Comparison of ENCODE assay signal across 8 cellular contexts in the genomic region with DNA sequence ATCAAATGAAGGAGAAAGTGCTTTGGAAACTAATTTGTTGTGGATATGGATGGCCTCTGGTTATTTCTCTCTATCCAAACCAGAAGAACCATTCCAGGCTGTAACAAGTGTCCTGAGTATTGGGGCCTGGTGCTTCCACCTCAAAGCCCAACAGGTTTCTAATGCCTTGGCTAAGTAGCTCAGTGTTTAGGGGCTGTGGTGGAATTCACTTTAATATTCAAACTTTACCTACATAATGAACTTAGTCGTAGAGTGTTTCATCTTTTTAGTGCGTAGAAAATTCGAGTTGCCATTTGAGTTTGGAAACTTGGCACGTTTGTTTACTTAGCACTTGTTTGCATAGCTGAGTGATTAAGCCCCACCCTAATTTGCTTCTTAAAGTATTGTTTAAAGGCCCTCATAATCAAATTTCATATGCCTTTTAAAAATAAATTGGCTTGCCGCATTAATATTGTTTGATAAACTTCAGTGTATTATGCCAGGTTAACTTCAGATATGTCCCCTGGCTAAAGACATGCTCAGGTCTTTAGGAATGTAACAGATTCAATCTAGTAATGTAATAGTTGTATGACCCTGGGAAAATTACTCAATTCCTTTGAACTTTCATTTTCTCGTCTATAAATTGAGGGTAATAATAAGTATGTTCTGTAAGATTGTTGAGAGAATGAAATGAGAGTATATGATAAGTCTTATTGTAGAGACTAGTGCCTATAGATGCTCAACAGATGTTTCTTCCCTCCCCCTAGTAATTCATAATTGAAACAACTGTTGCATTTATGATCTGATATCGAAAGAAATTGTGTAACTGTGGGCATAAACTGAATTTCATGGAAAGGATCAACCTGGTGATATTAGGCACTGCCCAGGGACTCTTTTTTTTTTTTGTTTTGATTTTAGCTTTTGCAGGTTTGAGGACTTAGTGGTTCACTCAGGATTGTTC. TPM values are rescaled to one million over a fixed set of nuclear protein-coding genes. Genes with fewer than 3 reads are reported as not detected.
DNase-seq lines count a peak whose midpoint lies in the region; ATAC-seq and TF ChIP-seq lines count a peak whose summit lies in the region.

No MANE protein-coding gene starts in this region.

- H3K36me3 Mint-ChIP-seq in GM23338 (ENCODE audit: low read depth), result no peaks in the 10 kb centered on the region

- peak overlapping the region; percentile 95 for H2AFZ ChIP-seq in GM23338

- peak overlapping the region; percentile 93 for H3K4me2 ChIP-seq in GM23338

- H3K4me1 Mint-ChIP-seq in GM23338, result peaks cover 13% of the 10 kb centered on the region

- H3F3A ChIP-seq in GM23338 (replicated peaks; ENCODE audit: low read depth), result peaks cover 18% of the 10 kb centered on the region

- ATAC-seq in GM23338 (no peak), GM18907 (IDR thresholded peaks at IDR 0.05; ENCODE audit: unreplicated experiment) (no peak), GM21619 (IDR thresholded peaks at IDR 0.05; ENCODE audit: unreplicated experiment) (no peak)

- H3K4me3 ChIP-seq in GM23338, result peak overlapping the region; percentile 86
- H3K4me3 ChIP-seq in fibroblast of villous mesenchyme (ENCODE audit: low read depth, low read length), result peak overlapping the region; percentile 66
- peak overlapping the region; percentile 79 to 92 (median 80) for H3K4me3 ChIP-seq in skeletal muscle tissue (ENCODE audit: low read length in 3 of 3)

- H4K20me1 ChIP-seq in GM23338 (replicated peaks; ENCODE audit: insufficient read depth), result peaks cover 7% of the 10 kb centered on the region

- H3K9me3 Mint-ChIP-seq in GM23338, result no peaks in the 10 kb centered on the region

- peaks cover 29% of the 10 kb centered on the region for H3K27me3 Mint-ChIP-seq in GM23338 (ENCODE audit: insufficient read depth, low read depth, poor library complexity)

- H3K79me2 ChIP-seq in GM23338 (replicated peaks; ENCODE audit: insufficient read depth), result no peaks in the 10 kb centered on the region; the same call in 1 of the 2 replicates

- peak overlapping the region; percentile 81 for H3K4me3 Mint-ChIP-seq in GM23338

- DNase-seq in GM23338 (ENCODE audit: low spot score) (no peak), fibroblast of villous mesenchyme (ENCODE audit: low read depth) (no peak), NCI-H524 (lab: John Stamatoyannopoulos, UW) (no peak)
- DNase-seq in stimulated activated CD4-positive, alpha-beta T cell treated with anti-CD3 and anti-CD28 coated beads, Interleukin-4, amount 100 ng/mL, for 4 hours, result no peak

- H3K27ac ChIP-seq in GM23338 (ENCODE audit: low read depth) (no peak overlapping the region), VCaP (peak overlapping the region; percentile 92), skeletal muscle tissue (ENCODE audit: low read depth, low read length) (peak overlapping the region; percentile 83)

- TF ChIP-seq CTCF in GM23338 (conservative IDR thresholded peaks at IDR 0.05; ENCODE audit: low read depth in 2 of 2) (no peak), VCaP (conservative IDR thresholded peaks at IDR 0.05) (no peak), fibroblast of villous mesenchyme (IDR thresholded peaks at IDR 0.05; ENCODE audit: insufficient read depth, low read depth, low read length) (no peak)

- H3K9ac ChIP-seq in skeletal muscle tissue (ENCODE audit: low read depth in 1 of 3, low read length in 3 of 3), result peak overlapping the region; percentile 86 to 91 (median 89)

- H3K9me3 ChIP-seq in skeletal muscle tissue (ENCODE audit: control insufficient read depth in 3 of 3, low read length in 3 of 3), result no peaks in the 10 kb centered on the region

- H3K36me3 ChIP-seq in GM23338 (ENCODE audit: insufficient read depth), result no peaks in the 10 kb centered on the region
- no peaks in the 10 kb centered on the region for H3K36me3 ChIP-seq in skeletal muscle tissue (ENCODE audit: control insufficient read depth in 3 of 3, insufficient read depth in 3 of 3, low read length in 3 of 3)

- H3K27me3 ChIP-seq in GM23338 (ENCODE audit: insufficient read depth) (0 out of 2 replicates have a peak, but pooled peaks cover 10% of the 10 kb centered on the region), skeletal muscle tissue (ENCODE audit: control insufficient read depth in 3 of 3, insufficient read depth in 3 of 3, low read length in 3 of 3) (no peaks in the 10 kb centered on the region)

- no peaks in the 10 kb centered on the region for H3K9me2 ChIP-seq in GM23338 (ENCODE audit: insufficient read depth)

- no peak overlapping the region for H3K27ac Mint-ChIP-seq in GM23338

- H3K4me1 ChIP-seq in GM23338 (ENCODE audit: insufficient read depth), result peaks cover 10% of the 10 kb centered on the region
- peaks cover 7 to 21% (median 16%) of the 10 kb centered on the region in 3 donors for H3K4me1 ChIP-seq in skeletal muscle tissue (ENCODE audit: control insufficient read depth in 3 of 3, insufficient read depth in 3 of 3, low read length in 3 of 3)

TF ChIP-seq in GM23338, 12 proteins besides CTCF, POLR2A, EP300 and RAD21:
- TF ChIP-seq JUNB (IDR thresholded peaks at IDR 0.05; ENCODE audit: unreplicated experiment) (no peak), REST (IDR thresholded peaks at IDR 0.05; ENCODE audit: unreplicated experiment) (no peak), POLR2AphosphoS5 (IDR thresholded peaks at IDR 0.05; ENCODE audit: low read depth) (no peak), EZH2 (IDR thresholded peaks at IDR 0.05; ENCODE audit: low read depth, unreplicated experiment) (no peak), NANOG (IDR thresholded peaks at IDR 0.05; ENCODE audit: borderline replicate concordance) (no peak)

RNA-seq across cellular contexts. Expression of gene AGO4, which starts 1.6 kb away (rescaled TPM):
- total RNA-seq in GM23338 (2014; rRNA removed; shearing (Covaris generic)), result 6.8 and 9.7 TPM in 2 replicates
- polyA plus RNA-seq in GM23338 (2016; fragmentation: Nextera tagmentation; extraction: Ambion mirVana), result 1.7 and 1.8 TPM in 2 replicates
- total RNA-seq in fibroblast of villous mesenchyme (13.8 and 16.1 TPM in 2 replicates), skeletal muscle tissue (17.7 TPM)

RNA-seq across cellular contexts. Expression of gene CLSPN, which starts 39.6 kb away (rescaled TPM):
- total RNA-seq in GM23338 (2014; rRNA removed; shearing (Covaris generic)), result 30.4 and 32.5 TPM in 2 replicates
- 43.8 and 46.1 TPM in 2 replicates for polyA plus RNA-seq in GM23338 (2016; fragmentation: Nextera tagmentation; extraction: Ambion mirVana)
- 10.4 and 10.6 TPM in 2 replicates for total RNA-seq in fibroblast of villous mesenchyme
- total RNA-seq in skeletal muscle tissue, result 1.6 TPM
